In genomic region chr22:27223317-27224177, GRCh38 we compare ENCODE assay signal across 14 cellular contexts.
DNase-seq lines count a peak whose midpoint lies in the region; ATAC-seq and TF ChIP-seq lines count a peak whose summit lies in the region.
"Had no signal": no experiment of that assay in that cellular context is flagged by ENCODE, and none has a peak within 500 bp of the region (broad histone marks: within the 10 kb centered on the region; RNA-seq: fewer than 3 reads in every experiment).

No MANE protein-coding gene starts in this region.

- H3K4me1 ChIP-seq in breast epithelium = no peaks in the 10 kb centered on the region
- H3K4me1 ChIP-seq in upper lobe of right lung = no peaks in the 10 kb centered on the region
- H3K4me1 ChIP-seq: BLaER1 had no signal

- H3K36me3 Mint-ChIP-seq in MCF 10A (ENCODE audit: insufficient read depth, unreplicated experiment) = peaks cover 6% of the 10 kb centered on the region
- H3K36me3 Mint-ChIP-seq in activated T-helper 17 cell treated with anti-CD3 and anti-CD28 coated beads, Interleukin-2, amount 50 U/mL, for 72 hours (ENCODE audit: low read depth) = no peaks in the 10 kb centered on the region

- H3K9me3 Mint-ChIP-seq in MCF 10A (ENCODE audit: unreplicated experiment) = no peaks in the 10 kb centered on the region
- no peaks in the 10 kb centered on the region for H3K9me3 Mint-ChIP-seq in activated T-helper 17 cell treated with anti-CD3 and anti-CD28 coated beads, Interleukin-2, amount 50 U/mL, for 72 hours

- H3K27ac ChIP-seq in breast epithelium (no peak overlapping the region), upper lobe of right lung (no peak overlapping the region)
- H3K27ac ChIP-seq: BLaER1, VCaP had no signal

- no TSS peak for BruUV-seq in MCF 10A (replicated peaks; lab: Mats Ljungman, UMichigan)

- H3K9me3 ChIP-seq in breast epithelium (peaks cover 4 to 8% of the 10 kb centered on the region in 2 donors), upper lobe of right lung (no peaks in the 10 kb centered on the region)
- H3K9me3 ChIP-seq: BLaER1 had no signal

- peak; percentile 31 for ATAC-seq in activated T-helper 17 cell treated with anti-CD3 and anti-CD28 coated beads, Interleukin-2, amount 50 U/mL, for 72 hours (replicated peaks)
- ATAC-seq in left ventricle myocardium superior (peak; percentile 64), upper lobe of right lung (peak; percentile 33), HG02759 (IDR thresholded peaks at IDR 0.05; ENCODE audit: unreplicated experiment) (no peak), HG02610 (IDR thresholded peaks at IDR 0.05; ENCODE audit: unreplicated experiment) (no peak)

- H3K4me1 Mint-ChIP-seq in MCF 10A (ENCODE audit: insufficient read depth, unreplicated experiment) = peaks cover 12% of the 10 kb centered on the region
- H3K4me1 Mint-ChIP-seq in activated T-helper 17 cell treated with anti-CD3 and anti-CD28 coated beads, Interleukin-2, amount 50 U/mL, for 72 hours = no peaks in the 10 kb centered on the region

- no peak for TF ChIP-seq CTCF in MCF 10A (IDR thresholded peaks at IDR 0.05; ENCODE audit: unreplicated experiment)
- no peak for TF ChIP-seq CTCF in breast epithelium (IDR thresholded peaks at IDR 0.05)
- no peak for TF ChIP-seq CTCF in upper lobe of right lung (IDR thresholded peaks at IDR 0.05)

- no peak overlapping the region for H3K4me3 Mint-ChIP-seq in MCF 10A (ENCODE audit: unreplicated experiment)
- no peak overlapping the region for H3K4me3 Mint-ChIP-seq in activated T-helper 17 cell treated with anti-CD3 and anti-CD28 coated beads, Interleukin-2, amount 50 U/mL, for 72 hours

- CTCF ChIA-PET in MCF 10A (lab: Yijun Ruan, JAX) = no interaction called here

- TF ChIP-seq POLR2A in breast epithelium (IDR thresholded peaks at IDR 0.05) = no peak

- intact Hi-C loops in MCF 10A (cut with micrococcal nuclease) (no loop called here), breast epithelium (cut with DNase I; ENCODE audit: low total_unique reads) (no loop called here), left ventricle myocardium superior (cut with micrococcal nuclease) (no loop called here), upper lobe of right lung (cut with DNase I) (no loop called here)

- POLR2A ChIA-PET in MCF 10A (lab: Yijun Ruan, JAX) = no interaction called here

- H3K4me3 ChIP-seq in breast epithelium (no peak overlapping the region), upper lobe of right lung (no peak overlapping the region)
- H3K4me3 ChIP-seq: BLaER1 had no signal

- H3K36me3 ChIP-seq in breast epithelium = no peaks in the 10 kb centered on the region
- H3K36me3 ChIP-seq in upper lobe of right lung = no peaks in the 10 kb centered on the region
- H3K36me3 ChIP-seq: BLaER1 had no signal

- no peak overlapping the region for H3K27ac Mint-ChIP-seq in MCF 10A (ENCODE audit: low read depth, unreplicated experiment)
- no peak overlapping the region for H3K27ac Mint-ChIP-seq in activated T-helper 17 cell treated with anti-CD3 and anti-CD28 coated beads, Interleukin-2, amount 50 U/mL, for 72 hours
- H3K27ac Mint-ChIP-seq: progenitor cell of endocrine pancreas had no signal

- peak; percentile 35 for DNase-seq in MCF 10A (ENCODE audit: unreplicated experiment)
- DNase-seq in breast epithelium (ENCODE audit: low spot score in 2 of 2) = no peak
- DNase-seq in left ventricle myocardium superior = no peak
- DNase-seq in upper lobe of right lung = no peak
- DNase-seq in NCI-H524 (lab: John Stamatoyannopoulos, UW) = no peak
- DNase-seq: activated effector memory CD4-positive, alpha-beta T cell treated with anti-CD3 and anti-CD28 coated beads, Interleukin-2, amount 50 U/mL, for 16 hours; effector memory CD4-positive, alpha-beta T cell; NCI-H1694 had no signal

- H3K27me3 Mint-ChIP-seq in MCF 10A (ENCODE audit: insufficient read depth, unreplicated experiment) = no peaks in the 10 kb centered on the region
- H3K27me3 Mint-ChIP-seq in activated T-helper 17 cell treated with anti-CD3 and anti-CD28 coated beads, Interleukin-2, amount 50 U/mL, for 72 hours = peaks cover 12% of the 10 kb centered on the region

- H3K27me3 ChIP-seq in breast epithelium = no peaks in the 10 kb centered on the region
- H3K27me3 ChIP-seq in upper lobe of right lung = peaks cover under 1% of the 10 kb centered on the region
- H3K27me3 ChIP-seq: BLaER1 had no signal

Comparison
In these comparisons a context has a peak if more than half of its experiments do, and no peak if none do; other contexts are left out.
1. ATAC-seq: peak in activated T-helper 17 cell treated with anti-CD3 and anti-CD28 coated beads, Interleukin-2, amount 50 U/mL, for 72 hours (single experiment), left ventricle myocardium superior (single experiment) and upper lobe of right lung (single experiment); none in HG02759 (single experiment) and HG02610 (single experiment).